Comparison of ENCODE assay signal across 1 cellular context in the genomic region with DNA sequence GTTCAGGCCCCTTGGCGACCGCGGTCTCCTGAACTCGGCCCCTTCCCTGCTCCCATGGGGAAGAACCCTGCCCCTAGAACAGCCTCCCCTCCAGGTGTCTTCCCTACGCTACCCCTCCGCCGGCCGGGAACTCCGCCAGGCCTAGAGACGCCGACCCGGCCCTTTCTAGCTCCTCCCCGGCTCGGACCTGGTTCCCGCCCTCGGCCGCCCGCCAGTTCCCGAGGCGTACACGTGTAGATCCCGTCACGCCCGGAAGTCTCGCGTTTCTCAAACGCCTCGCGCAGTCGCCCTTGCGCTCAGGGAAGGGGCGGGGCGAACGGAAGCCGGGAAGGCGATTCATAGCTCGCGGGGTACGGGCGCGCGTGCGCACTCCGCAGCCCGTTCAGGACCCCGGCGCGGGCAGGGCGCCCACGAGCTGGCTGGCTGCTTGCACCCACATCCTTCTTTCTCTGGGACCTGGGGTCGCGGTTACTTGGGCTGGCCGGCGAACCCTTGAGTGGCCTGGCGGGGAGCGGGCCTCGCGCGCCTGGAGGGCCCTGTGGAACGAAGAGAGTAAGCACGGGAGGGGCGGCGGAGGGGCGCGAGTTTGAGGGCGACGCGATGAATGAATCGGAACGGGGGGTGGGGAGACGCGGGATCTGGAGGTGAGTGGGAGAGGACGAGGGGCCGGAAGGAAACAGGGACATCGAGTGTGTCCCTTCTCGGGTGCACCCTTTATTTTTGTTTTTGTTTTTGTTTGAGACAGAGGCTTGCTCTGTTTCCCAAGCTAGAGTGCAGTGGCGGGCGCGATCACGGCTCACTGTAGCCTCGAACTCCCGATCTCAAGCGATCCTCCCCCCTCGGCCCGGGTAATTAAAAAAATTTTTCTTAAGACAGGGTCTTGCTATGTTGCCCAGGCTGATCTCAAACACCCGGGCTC.
TF ChIP-seq lines count a peak whose summit lies in the region.

A gene (plus strand): TSS at position 369 of the 919 bp plus-strand sequence. CDS start 710 bp downstream, outside the sequence.

TF ChIP-seq in GM12878, 131 proteins besides CTCF, POLR2A, EP300 and RAD21 (continued from another document and continues in another):
- TF ChIP-seq, protein P1, sequence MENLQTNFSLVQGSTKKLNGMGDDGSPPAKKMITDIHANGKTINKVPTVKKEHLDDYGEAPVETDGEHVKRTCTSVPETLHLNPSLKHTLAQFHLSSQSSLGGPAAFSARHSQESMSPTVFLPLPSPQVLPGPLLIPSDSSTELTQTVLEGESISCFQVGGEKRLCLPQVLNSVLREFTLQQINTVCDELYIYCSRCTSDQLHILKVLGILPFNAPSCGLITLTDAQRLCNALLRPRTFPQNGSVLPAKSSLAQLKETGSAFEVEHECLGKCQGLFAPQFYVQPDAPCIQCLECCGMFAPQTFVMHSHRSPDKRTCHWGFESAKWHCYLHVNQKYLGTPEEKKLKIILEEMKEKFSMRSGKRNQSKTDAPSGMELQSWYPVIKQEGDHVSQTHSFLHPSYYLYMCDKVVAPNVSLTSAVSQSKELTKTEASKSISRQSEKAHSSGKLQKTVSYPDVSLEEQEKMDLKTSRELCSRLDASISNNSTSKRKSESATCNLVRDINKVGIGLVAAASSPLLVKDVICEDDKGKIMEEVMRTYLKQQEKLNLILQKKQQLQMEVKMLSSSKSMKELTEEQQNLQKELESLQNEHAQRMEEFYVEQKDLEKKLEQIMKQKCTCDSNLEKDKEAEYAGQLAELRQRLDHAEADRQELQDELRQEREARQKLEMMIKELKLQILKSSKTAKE (IDR thresholded peaks at IDR 0.05; ENCODE audit: low read depth, poor library complexity, severe bottlenecking), result no peak
- TF ChIP-seq NFIC (IDR thresholded peaks at IDR 0.05; ENCODE audit: low read depth, low read length), result no peak
- TF ChIP-seq, protein P2, sequence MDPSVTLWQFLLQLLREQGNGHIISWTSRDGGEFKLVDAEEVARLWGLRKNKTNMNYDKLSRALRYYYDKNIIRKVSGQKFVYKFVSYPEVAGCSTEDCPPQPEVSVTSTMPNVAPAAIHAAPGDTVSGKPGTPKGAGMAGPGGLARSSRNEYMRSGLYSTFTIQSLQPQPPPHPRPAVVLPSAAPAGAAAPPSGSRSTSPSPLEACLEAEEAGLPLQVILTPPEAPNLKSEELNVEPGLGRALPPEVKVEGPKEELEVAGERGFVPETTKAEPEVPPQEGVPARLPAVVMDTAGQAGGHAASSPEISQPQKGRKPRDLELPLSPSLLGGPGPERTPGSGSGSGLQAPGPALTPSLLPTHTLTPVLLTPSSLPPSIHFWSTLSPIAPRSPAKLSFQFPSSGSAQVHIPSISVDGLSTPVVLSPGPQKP (IDR thresholded peaks at IDR 0.05; ENCODE audit: low read depth, low read length), result peak; percentile 75
- TF ChIP-seq FOXM1 (IDR thresholded peaks at IDR 0.05; ENCODE audit: low read depth, low read length), result no peak
- TF ChIP-seq BHLHE40 (IDR thresholded peaks at IDR 0.05; ENCODE audit: borderline replicate concordance in 1 of 2, low read depth in 2 of 2, low read length in 1 of 2), result peak; percentile 80 to 89; a peak in 3 of 4 replicates
- TF ChIP-seq SIX5 (IDR thresholded peaks at IDR 0.05; ENCODE audit: low read depth, low read length, severe bottlenecking), result peak; percentile 43
- no peak for TF ChIP-seq MYB (IDR thresholded peaks at IDR 0.05; ENCODE audit: borderline replicate concordance, low read depth, low read length)
- 0 out of 2 replicates have a peak, but pooled peaks have one; percentile 14 for TF ChIP-seq NR2F1 (conservative IDR thresholded peaks at IDR 0.05)
- TF ChIP-seq BRCA1 (IDR thresholded peaks at IDR 0.05; ENCODE audit: low read depth, low read length), result peak; percentile 88
- peak; percentile 92 for TF ChIP-seq CREM (IDR thresholded peaks at IDR 0.05; ENCODE audit: low read depth)
- TF ChIP-seq, protein P3, sequence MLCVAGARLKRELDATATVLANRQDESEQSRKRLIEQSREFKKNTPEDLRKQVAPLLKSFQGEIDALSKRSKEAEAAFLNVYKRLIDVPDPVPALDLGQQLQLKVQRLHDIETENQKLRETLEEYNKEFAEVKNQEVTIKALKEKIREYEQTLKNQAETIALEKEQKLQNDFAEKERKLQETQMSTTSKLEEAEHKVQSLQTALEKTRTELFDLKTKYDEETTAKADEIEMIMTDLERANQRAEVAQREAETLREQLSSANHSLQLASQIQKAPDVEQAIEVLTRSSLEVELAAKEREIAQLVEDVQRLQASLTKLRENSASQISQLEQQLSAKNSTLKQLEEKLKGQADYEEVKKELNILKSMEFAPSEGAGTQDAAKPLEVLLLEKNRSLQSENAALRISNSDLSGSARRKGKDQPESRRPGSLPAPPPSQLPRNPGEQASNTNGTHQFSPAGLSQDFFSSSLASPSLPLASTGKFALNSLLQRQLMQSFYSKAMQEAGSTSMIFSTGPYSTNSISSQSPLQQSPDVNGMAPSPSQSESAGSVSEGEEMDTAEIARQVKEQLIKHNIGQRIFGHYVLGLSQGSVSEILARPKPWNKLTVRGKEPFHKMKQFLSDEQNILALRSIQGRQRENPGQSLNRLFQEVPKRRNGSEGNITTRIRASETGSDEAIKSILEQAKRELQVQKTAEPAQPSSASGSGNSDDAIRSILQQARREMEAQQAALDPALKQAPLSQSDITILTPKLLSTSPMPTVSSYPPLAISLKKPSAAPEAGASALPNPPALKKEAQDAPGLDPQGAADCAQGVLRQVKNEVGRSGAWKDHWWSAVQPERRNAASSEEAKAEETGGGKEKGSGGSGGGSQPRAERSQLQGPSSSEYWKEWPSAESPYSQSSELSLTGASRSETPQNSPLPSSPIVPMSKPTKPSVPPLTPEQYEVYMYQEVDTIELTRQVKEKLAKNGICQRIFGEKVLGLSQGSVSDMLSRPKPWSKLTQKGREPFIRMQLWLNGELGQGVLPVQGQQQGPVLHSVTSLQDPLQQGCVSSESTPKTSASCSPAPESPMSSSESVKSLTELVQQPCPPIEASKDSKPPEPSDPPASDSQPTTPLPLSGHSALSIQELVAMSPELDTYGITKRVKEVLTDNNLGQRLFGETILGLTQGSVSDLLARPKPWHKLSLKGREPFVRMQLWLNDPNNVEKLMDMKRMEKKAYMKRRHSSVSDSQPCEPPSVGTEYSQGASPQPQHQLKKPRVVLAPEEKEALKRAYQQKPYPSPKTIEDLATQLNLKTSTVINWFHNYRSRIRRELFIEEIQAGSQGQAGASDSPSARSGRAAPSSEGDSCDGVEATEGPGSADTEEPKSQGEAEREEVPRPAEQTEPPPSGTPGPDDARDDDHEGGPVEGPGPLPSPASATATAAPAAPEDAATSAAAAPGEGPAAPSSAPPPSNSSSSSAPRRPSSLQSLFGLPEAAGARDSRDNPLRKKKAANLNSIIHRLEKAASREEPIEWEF (IDR thresholded peaks at IDR 0.05; ENCODE audit: insufficient replicate concordance, low read depth, low read length), result no peak
- peak; percentile 47; the same call in 1 of the 2 replicates for TF ChIP-seq SIN3A (IDR thresholded peaks at IDR 0.05; ENCODE audit: low read depth, low read length)
- peak; percentile 13; the same call in 1 of the 2 replicates for TF ChIP-seq BACH1 (IDR thresholded peaks at IDR 0.05; ENCODE audit: borderline replicate concordance)
- TF ChIP-seq, protein P4, sequence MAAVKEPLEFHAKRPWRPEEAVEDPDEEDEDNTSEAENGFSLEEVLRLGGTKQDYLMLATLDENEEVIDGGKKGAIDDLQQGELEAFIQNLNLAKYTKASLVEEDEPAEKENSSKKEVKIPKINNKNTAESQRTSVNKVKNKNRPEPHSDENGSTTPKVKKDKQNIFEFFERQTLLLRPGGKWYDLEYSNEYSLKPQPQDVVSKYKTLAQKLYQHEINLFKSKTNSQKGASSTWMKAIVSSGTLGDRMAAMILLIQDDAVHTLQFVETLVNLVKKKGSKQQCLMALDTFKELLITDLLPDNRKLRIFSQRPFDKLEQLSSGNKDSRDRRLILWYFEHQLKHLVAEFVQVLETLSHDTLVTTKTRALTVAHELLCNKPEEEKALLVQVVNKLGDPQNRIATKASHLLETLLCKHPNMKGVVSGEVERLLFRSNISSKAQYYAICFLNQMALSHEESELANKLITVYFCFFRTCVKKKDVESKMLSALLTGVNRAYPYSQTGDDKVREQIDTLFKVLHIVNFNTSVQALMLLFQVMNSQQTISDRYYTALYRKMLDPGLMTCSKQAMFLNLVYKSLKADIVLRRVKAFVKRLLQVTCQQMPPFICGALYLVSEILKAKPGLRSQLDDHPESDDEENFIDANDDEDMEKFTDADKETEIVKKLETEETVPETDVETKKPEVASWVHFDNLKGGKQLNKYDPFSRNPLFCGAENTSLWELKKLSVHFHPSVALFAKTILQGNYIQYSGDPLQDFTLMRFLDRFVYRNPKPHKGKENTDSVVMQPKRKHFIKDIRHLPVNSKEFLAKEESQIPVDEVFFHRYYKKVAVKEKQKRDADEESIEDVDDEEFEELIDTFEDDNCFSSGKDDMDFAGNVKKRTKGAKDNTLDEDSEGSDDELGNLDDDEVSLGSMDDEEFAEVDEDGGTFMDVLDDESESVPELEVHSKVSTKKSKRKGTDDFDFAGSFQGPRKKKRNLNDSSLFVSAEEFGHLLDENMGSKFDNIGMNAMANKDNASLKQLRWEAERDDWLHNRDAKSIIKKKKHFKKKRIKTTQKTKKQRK (IDR thresholded peaks at IDR 0.05; ENCODE audit: low read depth, low read length), result no peak
- TF ChIP-seq ZSCAN29 (IDR thresholded peaks at IDR 0.05), result no peak
- peak; percentile 87 for TF ChIP-seq CBFB (IDR thresholded peaks at IDR 0.05; ENCODE audit: low read depth)
- TF ChIP-seq CREB1 (IDR thresholded peaks at IDR 0.05; ENCODE audit: low read depth), result peak; percentile 94
- TF ChIP-seq NRF1 (conservative IDR thresholded peaks at IDR 0.05; ENCODE audit: low read depth, low read length), result peak; percentile 91
- peak; percentile 63; the same call in 1 of the 2 replicates for TF ChIP-seq HCFC1 (IDR thresholded peaks at IDR 0.05; ENCODE audit: low read length)
- TF ChIP-seq IKZF1 (conservative IDR thresholded peaks at IDR 0.05), result peak; percentile 84
- peak; percentile 68 for TF ChIP-seq SP1 (IDR thresholded peaks at IDR 0.05; ENCODE audit: low read depth, low read length)
- peak; percentile 67; the same call in 1 of the 2 replicates for TF ChIP-seq ESRRA (IDR thresholded peaks at IDR 0.05; ENCODE audit: low read length)
- TF ChIP-seq TARDBP (IDR thresholded peaks at IDR 0.05; ENCODE audit: borderline replicate concordance), result peak; percentile 37; the same call in 1 of the 2 replicates
- no peak for TF ChIP-seq CHD1 (IDR thresholded peaks at IDR 0.05; ENCODE audit: low read depth, low read length)
- TF ChIP-seq LARP7 (IDR thresholded peaks at IDR 0.05), result peak; percentile 7
- TF ChIP-seq, protein P5, sequence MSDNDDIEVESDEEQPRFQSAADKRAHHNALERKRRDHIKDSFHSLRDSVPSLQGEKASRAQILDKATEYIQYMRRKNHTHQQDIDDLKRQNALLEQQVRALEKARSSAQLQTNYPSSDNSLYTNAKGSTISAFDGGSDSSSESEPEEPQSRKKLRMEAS (IDR thresholded peaks at IDR 0.05; ENCODE audit: low read depth, low read length), result peak; percentile 86
- TF ChIP-seq RB1 (IDR thresholded peaks at IDR 0.05; ENCODE audit: borderline replicate concordance), result peak; percentile 93; the same call in 1 of the 2 replicates
- 0 out of 2 replicates have a peak, but pooled peaks have one; percentile 6 for TF ChIP-seq JUND (IDR thresholded peaks at IDR 0.05; ENCODE audit: low read depth, low read length)
- peak; percentile 93; the same call in 1 of the 2 replicates for TF ChIP-seq RCOR1 (conservative IDR thresholded peaks at IDR 0.05; ENCODE audit: low read depth, low read length)
- TF ChIP-seq, protein P6, sequence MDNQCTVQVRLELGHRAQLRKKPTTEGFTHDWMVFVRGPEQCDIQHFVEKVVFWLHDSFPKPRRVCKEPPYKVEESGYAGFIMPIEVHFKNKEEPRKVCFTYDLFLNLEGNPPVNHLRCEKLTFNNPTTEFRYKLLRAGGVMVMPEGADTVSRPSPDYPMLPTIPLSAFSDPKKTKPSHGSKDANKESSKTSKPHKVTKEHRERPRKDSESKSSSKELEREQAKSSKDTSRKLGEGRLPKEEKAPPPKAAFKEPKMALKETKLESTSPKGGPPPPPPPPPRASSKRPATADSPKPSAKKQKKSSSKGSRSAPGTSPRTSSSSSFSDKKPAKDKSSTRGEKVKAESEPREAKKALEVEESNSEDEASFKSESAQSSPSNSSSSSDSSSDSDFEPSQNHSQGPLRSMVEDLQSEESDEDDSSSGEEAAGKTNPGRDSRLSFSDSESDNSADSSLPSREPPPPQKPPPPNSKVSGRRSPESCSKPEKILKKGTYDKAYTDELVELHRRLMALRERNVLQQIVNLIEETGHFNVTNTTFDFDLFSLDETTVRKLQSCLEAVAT (IDR thresholded peaks at IDR 0.05), result 0 out of 2 replicates have a peak, but pooled peaks have one; percentile 6
- TF ChIP-seq, protein P7, sequence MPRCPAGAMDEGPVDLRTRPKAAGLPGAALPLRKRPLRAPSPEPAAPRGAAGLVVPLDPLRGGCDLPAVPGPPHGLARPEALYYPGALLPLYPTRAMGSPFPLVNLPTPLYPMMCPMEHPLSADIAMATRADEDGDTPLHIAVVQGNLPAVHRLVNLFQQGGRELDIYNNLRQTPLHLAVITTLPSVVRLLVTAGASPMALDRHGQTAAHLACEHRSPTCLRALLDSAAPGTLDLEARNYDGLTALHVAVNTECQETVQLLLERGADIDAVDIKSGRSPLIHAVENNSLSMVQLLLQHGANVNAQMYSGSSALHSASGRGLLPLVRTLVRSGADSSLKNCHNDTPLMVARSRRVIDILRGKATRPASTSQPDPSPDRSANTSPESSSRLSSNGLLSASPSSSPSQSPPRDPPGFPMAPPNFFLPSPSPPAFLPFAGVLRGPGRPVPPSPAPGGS (IDR thresholded peaks at IDR 0.05; ENCODE audit: borderline replicate concordance, insufficient read depth, low read depth, low read length, poor library complexity, severe bottlenecking), result peak; percentile 31
- no peak for TF ChIP-seq HDAC6 (IDR thresholded peaks at IDR 0.05; ENCODE audit: unreplicated experiment)
- peak; percentile 73 for TF ChIP-seq POLR2AphosphoS5 (IDR thresholded peaks at IDR 0.05; ENCODE audit: low read length)
- TF ChIP-seq NBN (IDR thresholded peaks at IDR 0.05), result peak; percentile 14; the same call in 1 of the 2 replicates
- TF ChIP-seq, protein P8, sequence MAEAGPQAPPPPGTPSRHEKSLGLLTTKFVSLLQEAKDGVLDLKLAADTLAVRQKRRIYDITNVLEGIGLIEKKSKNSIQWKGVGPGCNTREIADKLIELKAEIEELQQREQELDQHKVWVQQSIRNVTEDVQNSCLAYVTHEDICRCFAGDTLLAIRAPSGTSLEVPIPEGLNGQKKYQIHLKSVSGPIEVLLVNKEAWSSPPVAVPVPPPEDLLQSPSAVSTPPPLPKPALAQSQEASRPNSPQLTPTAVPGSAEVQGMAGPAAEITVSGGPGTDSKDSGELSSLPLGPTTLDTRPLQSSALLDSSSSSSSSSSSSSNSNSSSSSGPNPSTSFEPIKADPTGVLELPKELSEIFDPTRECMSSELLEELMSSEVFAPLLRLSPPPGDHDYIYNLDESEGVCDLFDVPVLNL (IDR thresholded peaks at IDR 0.05; ENCODE audit: low read depth, low read length), result peak; percentile 85
- no peak for TF ChIP-seq EGR1 (IDR thresholded peaks at IDR 0.05; ENCODE audit: borderline replicate concordance in 1 of 2, low read depth in 2 of 2, low read length in 2 of 2)
- no peak for TF ChIP-seq WRNIP1 (IDR thresholded peaks at IDR 0.05; ENCODE audit: borderline replicate concordance, low read depth, low read length)
- peak; percentile 60 for TF ChIP-seq POLR2AphosphoS2 (IDR thresholded peaks at IDR 0.05; ENCODE audit: low read depth, low read length)
- TF ChIP-seq ATF7 (IDR thresholded peaks at IDR 0.05; ENCODE audit: low read depth), result no peak
- peak; percentile 40; the same call in 1 of the 2 replicates for TF ChIP-seq YY1 (IDR thresholded peaks at IDR 0.05; ENCODE audit: low read depth, low read length)
- no peak for TF ChIP-seq FOS (IDR thresholded peaks at IDR 0.05; ENCODE audit: borderline replicate concordance, extremely low read depth, insufficient read length)
- TF ChIP-seq ZNF384 (IDR thresholded peaks at IDR 0.05; ENCODE audit: borderline replicate concordance, low read depth, low read length), result no peak
- TF ChIP-seq PML (IDR thresholded peaks at IDR 0.05; ENCODE audit: low read length), result peak; percentile 70
